Comparison of ENCODE assay signal across 8 cellular contexts in the genomic region with DNA sequence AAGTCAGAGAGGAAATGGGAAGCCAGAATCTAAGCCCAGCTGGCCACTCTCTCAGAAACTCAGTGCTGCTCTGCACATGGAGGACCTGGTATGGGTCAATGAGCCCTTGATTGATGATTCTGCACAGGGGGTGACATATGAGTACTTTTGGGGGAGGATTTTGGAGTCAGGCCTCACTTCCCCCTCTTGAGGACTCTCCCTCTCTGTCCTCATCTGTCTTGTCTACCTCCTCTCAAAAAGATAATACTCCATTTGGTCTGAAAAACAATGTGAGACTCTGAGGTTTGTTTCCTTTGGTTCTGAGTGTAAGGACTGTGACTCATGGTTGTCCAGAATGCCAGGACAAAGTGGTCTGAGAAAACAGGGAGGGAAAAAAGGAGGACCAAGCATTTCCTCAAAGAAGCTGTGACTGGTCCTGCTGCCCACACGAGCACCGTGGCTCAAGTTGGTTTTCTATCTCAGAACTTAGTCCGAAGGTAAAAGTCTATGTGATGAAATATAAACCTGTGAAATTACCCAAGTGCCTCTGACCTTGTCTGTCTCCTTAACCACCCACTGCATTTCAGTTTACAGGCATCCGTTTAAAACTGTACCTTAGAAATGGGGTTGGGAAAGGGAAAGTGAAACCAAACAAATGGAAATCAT. TPM values are rescaled to one million over a fixed set of nuclear protein-coding genes. Genes with fewer than 3 reads are reported as not detected.
DNase-seq lines count a peak whose midpoint lies in the region; ATAC-seq and TF ChIP-seq lines count a peak whose summit lies in the region.

No MANE protein-coding gene starts in this region.

- H3K9me3 Mint-ChIP-seq in effector memory CD8-positive, alpha-beta T cell = no peaks in the 10 kb centered on the region
- H3K9me3 Mint-ChIP-seq in natural killer cell treated with Interleukin-12 subunit alpha and Interleukin-12 subunit beta and Interleukin-15 and Interleukin-18, amount 100 ng/mL, for 72 hours = peaks cover 3% of the 10 kb centered on the region
- H3K9me3 Mint-ChIP-seq in neural progenitor cell = peaks cover 13% of the 10 kb centered on the region

- no peak for TF ChIP-seq EP300 in SK-N-SH (IDR thresholded peaks at IDR 0.05; ENCODE audit: borderline replicate concordance in 1 of 2, low read depth in 1 of 2, low read length in 1 of 2)

- H3K4me1 ChIP-seq in SK-N-SH (ENCODE audit: control insufficient read depth in 1 of 2, insufficient read depth in 2 of 2, low read depth in 1 of 2, low read length in 1 of 2) = peaks cover 2 to 9% of the 10 kb centered on the region in 2 experiments; a peak in 3 of 4 replicates
- no peaks in the 10 kb centered on the region for H3K4me1 ChIP-seq in neural progenitor cell

- H3K27ac ChIP-seq in SK-N-SH (ENCODE audit: low read depth in 2 of 2, low read length in 1 of 2) = peak overlapping the region; percentile 30 to 77; a peak in 3 of 4 replicates
- no peak overlapping the region for H3K27ac ChIP-seq in neural progenitor cell

- H3K27me3 Mint-ChIP-seq in effector memory CD8-positive, alpha-beta T cell = no peaks in the 10 kb centered on the region
- no peaks in the 10 kb centered on the region for H3K27me3 Mint-ChIP-seq in natural killer cell treated with Interleukin-12 subunit alpha and Interleukin-12 subunit beta and Interleukin-15 and Interleukin-18, amount 100 ng/mL, for 72 hours
- peaks cover 5% of the 10 kb centered on the region for H3K27me3 Mint-ChIP-seq in neural progenitor cell (ENCODE audit: insufficient read depth, low read depth)

- TF ChIP-seq CTCF in SK-N-SH (IDR thresholded peaks at IDR 0.05) (no peak), neural progenitor cell (IDR thresholded peaks at IDR 0.05) (no peak)

- ATAC-seq in HG02610 (IDR thresholded peaks at IDR 0.05; ENCODE audit: unreplicated experiment) = peak; percentile 30
- ATAC-seq in effector memory CD8-positive, alpha-beta T cell (replicated peaks) = peak; percentile 43
- ATAC-seq in natural killer cell treated with Interleukin-12 subunit alpha and Interleukin-12 subunit beta and Interleukin-15 and Interleukin-18, amount 100 ng/mL, for 72 hours = peak; percentile 73 to 81

- peak overlapping the region; percentile 92 to 97 for H3K27ac Mint-ChIP-seq in effector memory CD8-positive, alpha-beta T cell
- H3K27ac Mint-ChIP-seq in natural killer cell treated with Interleukin-12 subunit alpha and Interleukin-12 subunit beta and Interleukin-15 and Interleukin-18, amount 100 ng/mL, for 72 hours = peak overlapping the region; percentile 94 to 99
- H3K27ac Mint-ChIP-seq in neural progenitor cell = no peak overlapping the region

- H3K9ac ChIP-seq in SK-N-SH (peak overlapping the region; percentile 56), neural progenitor cell (no peak overlapping the region)

- H2AFZ ChIP-seq in SK-N-SH (ENCODE audit: low read depth) (peak overlapping the region; percentile 74), neural progenitor cell (replicated peaks) (no peak overlapping the region)

- DNase-seq in GM03348 (ENCODE audit: low spot score) (peak; percentile 68), SK-N-SH (no peak), posterior vena cava (ENCODE audit: low spot score) (no peak), neural progenitor cell (ENCODE audit: low spot score) (no peak), NCI-H1092 treated with DMSO at 0.1 percent for 48 hours (lab: John Stamatoyannopoulos, UW) (no peak)
- no peak for DNase-seq in effector memory CD8-positive, alpha-beta T cell
- DNase-seq in natural killer cell treated with Interleukin-12 subunit alpha and Interleukin-12 subunit beta and Interleukin-15 and Interleukin-18, amount 100 ng/mL, for 72 hours (ENCODE audit: low spot score) = no peak

- no peaks in the 10 kb centered on the region for H3K9me3 ChIP-seq in SK-N-SH
- H3K9me3 ChIP-seq in neural progenitor cell (ENCODE audit: low read depth) = no peaks in the 10 kb centered on the region

- CTCF ChIA-PET in SK-N-SH (lab: Yijun Ruan, JAX) = no interaction called here

- H3K4me3 Mint-ChIP-seq in effector memory CD8-positive, alpha-beta T cell = peak overlapping the region; percentile 73 to 79
- H3K4me3 Mint-ChIP-seq in natural killer cell treated with Interleukin-12 subunit alpha and Interleukin-12 subunit beta and Interleukin-15 and Interleukin-18, amount 100 ng/mL, for 72 hours = peak overlapping the region; percentile 81
- no peak overlapping the region for H3K4me3 Mint-ChIP-seq in neural progenitor cell

- no peaks in the 10 kb centered on the region for H3K9me2 ChIP-seq in SK-N-SH

- H3K4me1 Mint-ChIP-seq in effector memory CD8-positive, alpha-beta T cell (ENCODE audit: low read depth in 2 of 2) = peaks cover 58 to 66% of the 10 kb centered on the region in 2 donors
- peaks cover 66 to 69% of the 10 kb centered on the region in 2 donors for H3K4me1 Mint-ChIP-seq in natural killer cell treated with Interleukin-12 subunit alpha and Interleukin-12 subunit beta and Interleukin-15 and Interleukin-18, amount 100 ng/mL, for 72 hours (ENCODE audit: low read depth in 2 of 2)
- peaks cover 18% of the 10 kb centered on the region for H3K4me1 Mint-ChIP-seq in neural progenitor cell

- POLR2A ChIA-PET in SK-N-SH (lab: Yijun Ruan, JAX) = no interaction called here

- 43% methylated on average over 4 of the region's 4 CpGs for WGBS in SK-N-SH (ENCODE audit: low lambda C conversion rate)

- no peaks in the 10 kb centered on the region for H3K79me2 ChIP-seq in SK-N-SH (ENCODE audit: insufficient read depth)
- H3K79me2 ChIP-seq in neural progenitor cell (ENCODE audit: low read depth) = no peaks in the 10 kb centered on the region

- H3K4me3 ChIP-seq in SK-N-SH (ENCODE audit: low read depth in 2 of 2, low read length in 1 of 2) (peak overlapping the region; percentile 21 to 50; a peak in 3 of 4 replicates), neural progenitor cell (no peak overlapping the region)

- H4K20me1 ChIP-seq in SK-N-SH (ENCODE audit: insufficient read depth) (no peaks in the 10 kb centered on the region), neural progenitor cell (ENCODE audit: low read depth) (no peaks in the 10 kb centered on the region)

- no peaks in the 10 kb centered on the region for H3K36me3 ChIP-seq in SK-N-SH (replicated peaks in 1 of 2; ENCODE audit: control insufficient read depth in 1 of 2, insufficient read depth in 2 of 2, low read length in 1 of 2)
- H3K36me3 ChIP-seq in neural progenitor cell = no peaks in the 10 kb centered on the region

- H3K27me3 ChIP-seq in SK-N-SH (ENCODE audit: insufficient read depth) (no peaks in the 10 kb centered on the region), neural progenitor cell (no peaks in the 10 kb centered on the region)

- TF ChIP-seq RAD21 in SK-N-SH (IDR thresholded peaks at IDR 0.05; ENCODE audit: low read length) = no peak

- peaks cover 16% of the 10 kb centered on the region for H3K36me3 Mint-ChIP-seq in effector memory CD8-positive, alpha-beta T cell (ENCODE audit: insufficient read depth)
- peaks cover 8% of the 10 kb centered on the region for H3K36me3 Mint-ChIP-seq in natural killer cell treated with Interleukin-12 subunit alpha and Interleukin-12 subunit beta and Interleukin-15 and Interleukin-18, amount 100 ng/mL, for 72 hours
- peaks cover 12% of the 10 kb centered on the region for H3K36me3 Mint-ChIP-seq in neural progenitor cell

- peak overlapping the region; percentile 77 for H3K4me2 ChIP-seq in SK-N-SH
- H3K4me2 ChIP-seq in neural progenitor cell = no peak overlapping the region

- H3F3A ChIP-seq in SK-N-SH (replicated peaks; ENCODE audit: insufficient read depth) (peaks cover 7% of the 10 kb centered on the region), neural progenitor cell (ENCODE audit: low read depth) (no peaks in the 10 kb centered on the region)

- intact Hi-C loops in posterior vena cava (cut with DNase I) = no loop called here

TF ChIP-seq in SK-N-SH, 30 proteins besides CTCF, POLR2A, EP300 and RAD21 (continues in another document):
- TF ChIP-seq RFX5 (IDR thresholded peaks at IDR 0.05; ENCODE audit: low read length) (no peak), IRF3 (IDR thresholded peaks at IDR 0.05; ENCODE audit: low read depth, low read length) (no peak), MXI1 (IDR thresholded peaks at IDR 0.05; ENCODE audit: low read depth, low read length) (no peak), NRF1 (IDR thresholded peaks at IDR 0.05; ENCODE audit: low read depth, low read length) (no peak), PBX3 (IDR thresholded peaks at IDR 0.05) (no peak), GATA2 (CRISPR knock-in tag; IDR thresholded peaks at IDR 0.05) (no peak), SIN3A (IDR thresholded peaks at IDR 0.05; ENCODE audit: borderline replicate concordance, low read depth, low read length) (no peak), FOXM1 (IDR thresholded peaks at IDR 0.05; ENCODE audit: low read depth) (no peak)

RNA-seq across cellular contexts. Expression of gene TTC39B, which starts 11.1 kb away (rescaled TPM):
- polyA plus RNA-seq in SK-N-SH (2012; rRNA removed) = 0.54 and 0.78 TPM in 2 replicates
- polyA plus RNA-seq in SK-N-SH (2012; cell fraction: cytosol; rRNA removed) = 0.47 and 0.51 TPM in 2 replicates
- 1.3 and 2.6 TPM in 2 replicates for polyA plus RNA-seq in SK-N-SH (2012; cell fraction: nucleus; rRNA removed)
- total RNA-seq in natural killer cell treated with Interleukin-12 subunit alpha and Interleukin-12 subunit beta and Interleukin-15 and Interleukin-18, amount 100 ng/mL, for 72 hours = 10 to 100 TPM; 12.4 to 20.6 TPM
- total RNA-seq in posterior vena cava = 10 to 100 TPM; 19.7 to 30.1 TPM
- total RNA-seq in neural progenitor cell (ENCODE audit: low replicate concordance) = 4.1 TPM in 2 replicates
